ENCODE assay signal across 15 cellular contexts in the genomic region with DNA sequence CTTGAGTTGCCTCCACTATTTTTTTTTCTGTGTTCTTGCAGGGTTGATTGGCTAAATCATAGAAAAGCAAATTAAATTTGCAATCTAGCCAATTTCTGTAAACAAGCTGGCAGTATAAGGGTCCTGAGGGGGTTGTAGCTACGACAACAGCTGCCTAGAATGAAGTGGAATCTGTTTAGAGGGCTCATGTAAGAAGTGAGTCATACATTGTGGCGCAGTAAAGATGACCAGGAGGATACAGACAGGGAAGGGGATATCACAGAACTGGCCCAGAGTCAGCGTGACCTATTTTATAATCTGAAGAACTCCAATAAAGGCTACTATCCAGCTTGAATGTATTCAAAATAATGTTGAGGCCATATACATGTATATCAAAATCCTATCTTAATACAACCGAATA.
DNase-seq lines count a peak whose midpoint lies in the region; ATAC-seq and TF ChIP-seq lines count a peak whose summit lies in the region.
"Had no signal": no experiment of that assay in that cellular context is flagged by ENCODE, and none has a peak within 500 bp of the region (broad histone marks: within the 10 kb centered on the region; RNA-seq: fewer than 3 reads in every experiment).

No MANE protein-coding gene starts in this region.

- CTCF ChIA-PET in SK-N-SH (lab: Yijun Ruan, JAX) = no interaction called here

- H3K9me3 Mint-ChIP-seq in stimulated activated effector memory CD8-positive, alpha-beta T cell treated with anti-CD3 and anti-CD28 coated beads, Interleukin-12 subunit alpha, Interleukin-12 subunit beta, amount 100 ng/mL, for 72 hours = peaks cover 3% of the 10 kb centered on the region

- TF ChIP-seq POLR2A in gastroesophageal sphincter (IDR thresholded peaks at IDR 0.05) = no peak

- no peak for TF ChIP-seq RAD21 in SK-N-SH (IDR thresholded peaks at IDR 0.05; ENCODE audit: low read length)

- H3K9ac ChIP-seq in SK-N-SH = no peak overlapping the region

- WGBS in SK-N-SH (ENCODE audit: low lambda C conversion rate) = 36% methylated on average over 4 of the region's 4 CpGs
- WGBS in gastroesophageal sphincter (ENCODE audit: low coverage in 1 of 2), 2 donors = 69 to 81% methylated on average over 4 of the region's 4 CpGs

- H2AFZ ChIP-seq in SK-N-SH (ENCODE audit: low read depth) = no peak overlapping the region

- POLR2A ChIA-PET in SK-N-SH (lab: Yijun Ruan, JAX) = no interaction called here

- H3K27ac ChIP-seq in SK-N-SH (ENCODE audit: low read depth in 2 of 2, low read length in 1 of 2) (peak overlapping the region in 1 of 2 experiments; percentile 45; a peak in 2 of 4 replicates), gastroesophageal sphincter (no peak overlapping the region)
- H3K27ac ChIP-seq: epithelial cell of prostate, thoracic aorta had no signal

- no peaks in the 10 kb centered on the region for H3K36me3 Mint-ChIP-seq in stimulated activated effector memory CD8-positive, alpha-beta T cell treated with anti-CD3 and anti-CD28 coated beads, Interleukin-12 subunit alpha, Interleukin-12 subunit beta, amount 100 ng/mL, for 72 hours

- H3K4me3 ChIP-seq in SK-N-SH (ENCODE audit: low read depth in 2 of 2, low read length in 1 of 2) (no peak overlapping the region), gastroesophageal sphincter (no peak overlapping the region)
- H3K4me3 ChIP-seq: thoracic aorta had no signal

- H4K20me1 ChIP-seq in SK-N-SH (ENCODE audit: insufficient read depth) = no peaks in the 10 kb centered on the region

- no peaks in the 10 kb centered on the region for H3K9me2 ChIP-seq in SK-N-SH

- no peaks in the 10 kb centered on the region for H3K4me1 Mint-ChIP-seq in stimulated activated effector memory CD8-positive, alpha-beta T cell treated with anti-CD3 and anti-CD28 coated beads, Interleukin-12 subunit alpha, Interleukin-12 subunit beta, amount 100 ng/mL, for 72 hours

- H3K27me3 ChIP-seq in SK-N-SH (ENCODE audit: insufficient read depth) (no peaks in the 10 kb centered on the region), gastroesophageal sphincter (no peaks in the 10 kb centered on the region)

- H3K9me3 ChIP-seq in SK-N-SH (no peaks in the 10 kb centered on the region), gastroesophageal sphincter (peaks cover 0 to 6% (median 0%) of the 10 kb centered on the region in 3 donors)
- H3K9me3 ChIP-seq: thoracic aorta had no signal

- DNase-seq in A172 (ENCODE audit: low spot score) = peak; percentile 89
- peak; percentile 23 for DNase-seq in HT1080 (ENCODE audit: low read depth)
- DNase-seq in SK-N-SH = peak; percentile 29
- peak; percentile 65 for DNase-seq in glomerular visceral epithelial cell (ENCODE audit: extremely low spot score)
- DNase-seq in stimulated activated effector memory CD8-positive, alpha-beta T cell treated with anti-CD3 and anti-CD28 coated beads, Interleukin-12 subunit alpha, Interleukin-12 subunit beta, amount 100 ng/mL, for 72 hours (ENCODE audit: low spot score in 2 of 2) = no peak
- DNase-seq: activated naive CD4-positive, alpha-beta T cell; Calu3; caudate nucleus; NCI-H774; stimulated activated CD4-positive, alpha-beta T cell treated with anti-CD3 and anti-CD28 coated beads, Interleukin-12 subunit alpha, Interleukin-12 subunit beta, amount 100 ng/mL, for 4 hours had no signal

- no peak overlapping the region for H3K27ac Mint-ChIP-seq in stimulated activated effector memory CD8-positive, alpha-beta T cell treated with anti-CD3 and anti-CD28 coated beads, Interleukin-12 subunit alpha, Interleukin-12 subunit beta, amount 100 ng/mL, for 72 hours

- H3K4me2 ChIP-seq in SK-N-SH = no peak overlapping the region

- no peak overlapping the region for H3K4me3 Mint-ChIP-seq in stimulated activated effector memory CD8-positive, alpha-beta T cell treated with anti-CD3 and anti-CD28 coated beads, Interleukin-12 subunit alpha, Interleukin-12 subunit beta, amount 100 ng/mL, for 72 hours

- H3K79me2 ChIP-seq in SK-N-SH (ENCODE audit: insufficient read depth) = no peaks in the 10 kb centered on the region

- TF ChIP-seq CTCF in SK-N-SH (IDR thresholded peaks at IDR 0.05) = no peak
- TF ChIP-seq CTCF in gastroesophageal sphincter (IDR thresholded peaks at IDR 0.05) = no peak

- no peak for ATAC-seq in gastroesophageal sphincter
- no peak for ATAC-seq in stimulated activated effector memory CD8-positive, alpha-beta T cell treated with anti-CD3 and anti-CD28 coated beads, Interleukin-12 subunit alpha, Interleukin-12 subunit beta, amount 100 ng/mL, for 72 hours
- ATAC-seq in GM18870 (IDR thresholded peaks at IDR 0.05; ENCODE audit: unreplicated experiment) = no peak
- no peak for ATAC-seq in GM21737 (IDR thresholded peaks at IDR 0.05; ENCODE audit: unreplicated experiment)

- no peaks in the 10 kb centered on the region for H3K36me3 ChIP-seq in SK-N-SH (replicated peaks in 1 of 2; ENCODE audit: control insufficient read depth in 1 of 2, insufficient read depth in 2 of 2, low read length in 1 of 2)
- no peaks in the 10 kb centered on the region for H3K36me3 ChIP-seq in gastroesophageal sphincter
- H3K36me3 ChIP-seq: thoracic aorta had no signal

- H3K4me1 ChIP-seq in SK-N-SH (ENCODE audit: control insufficient read depth in 1 of 2, insufficient read depth in 2 of 2, low read depth in 1 of 2, low read length in 1 of 2) (peaks cover 0 to 4% of the 10 kb centered on the region in 2 experiments; a peak in 1 of 4 replicates), gastroesophageal sphincter (no peaks in the 10 kb centered on the region)

- H3F3A ChIP-seq in SK-N-SH (replicated peaks; ENCODE audit: insufficient read depth) = peaks cover 9% of the 10 kb centered on the region

- no peak for TF ChIP-seq EP300 in SK-N-SH (IDR thresholded peaks at IDR 0.05; ENCODE audit: borderline replicate concordance in 1 of 2, low read depth in 1 of 2, low read length in 1 of 2)
- no peak for TF ChIP-seq EP300 in gastroesophageal sphincter (IDR thresholded peaks at IDR 0.05)

TF ChIP-seq in SK-N-SH, 30 proteins besides CTCF, POLR2A, EP300 and RAD21:
- TF ChIP-seq FOXM1 (IDR thresholded peaks at IDR 0.05; ENCODE audit: low read depth) (no peak), JUND (IDR thresholded peaks at IDR 0.05) (peak; percentile 50), TCF12 (IDR thresholded peaks at IDR 0.05) (peak; percentile 33; the same call in 1 of the 2 replicates), FOSL2 (IDR thresholded peaks at IDR 0.05; ENCODE audit: borderline replicate concordance, low read depth) (peak; percentile 50; the same call in 1 of the 2 replicates), TEAD4 (IDR thresholded peaks at IDR 0.05; ENCODE audit: borderline replicate concordance, insufficient read depth) (no peak)

Comparison
In these comparisons a context has a peak if more than half of its experiments do, and no peak if none do; other contexts are left out.
1. DNase-seq: peak in A172 (single experiment), HT1080 (single experiment), SK-N-SH (single experiment) and glomerular visceral epithelial cell (single experiment); none in stimulated activated effector memory CD8-positive, alpha-beta T cell treated with anti-CD3 and anti-CD28 coated beads, Interleukin-12 subunit alpha, Interleukin-12 subunit beta, amount 100 ng/mL, for 72 hours (0 of 2).